ENCODE assay signal across 1 cellular context in genomic region chr2:172085460-172086159, GRCh38.
TF ChIP-seq lines count a peak whose summit lies in the region.

Gene DLX1, plus strand, starts transcription at chr2:172085507. Its CDS starts 171 bp downstream, at chr2:172085678.

TF ChIP-seq in IMR-90, 13 proteins besides CTCF, POLR2A, EP300 and RAD21:
- TF ChIP-seq RFX5 (IDR thresholded peaks at IDR 0.05; ENCODE audit: low read depth, low read length) (no peak), CHD1 (IDR thresholded peaks at IDR 0.05; ENCODE audit: low read depth, low read length) (no peak), MAZ (IDR thresholded peaks at IDR 0.05; ENCODE audit: borderline replicate concordance, low read depth, low read length) (no peak)
